Comparison of ENCODE assay signal across 9 cellular contexts in genomic region chr3:35664460-35664919, GRCh38. TPM values are rescaled to one million over a fixed set of nuclear protein-coding genes. Genes with fewer than 3 reads are reported as not detected.
DNase-seq lines count a peak whose midpoint lies in the region; ATAC-seq and TF ChIP-seq lines count a peak whose summit lies in the region.
"Had no signal": no experiment of that assay in that cellular context is flagged by ENCODE, and none has a peak within 500 bp of the region (broad histone marks: within the 10 kb centered on the region; RNA-seq: fewer than 3 reads in every experiment).

No MANE protein-coding gene starts in this region.

- no peak for TF ChIP-seq POLR2A in esophagus muscularis mucosa (IDR thresholded peaks at IDR 0.05; ENCODE audit: low read depth)

- no peak for TF ChIP-seq CTCF in GM12865 (IDR thresholded peaks at IDR 0.05; ENCODE audit: insufficient read depth, low read depth, low read length, missing control alignments)
- TF ChIP-seq CTCF in esophagus muscularis mucosa (IDR thresholded peaks at IDR 0.05), result no peak

- WGBS in esophagus muscularis mucosa, result 8% methylated on average over 8 of the region's 14 CpGs

- H3K4me1 ChIP-seq in esophagus muscularis mucosa, result peaks cover 6 to 16% (median 10%) of the 10 kb centered on the region in 4 donors

- H3K36me3 ChIP-seq in esophagus muscularis mucosa, result no peaks in the 10 kb centered on the region

- H3K4me3 ChIP-seq in GM12865 (ENCODE audit: low read depth, low read length), result no peak overlapping the region
- peak overlapping the region; percentile 22 to 43 (median 30) for H3K4me3 ChIP-seq in esophagus muscularis mucosa

- ATAC-seq in HG03159 (IDR thresholded peaks at IDR 0.05; ENCODE audit: unreplicated experiment), result peak; percentile 69
- no peak for ATAC-seq in GM18861 (IDR thresholded peaks at IDR 0.05; ENCODE audit: unreplicated experiment)

- no peak for TF ChIP-seq EP300 in esophagus muscularis mucosa (IDR thresholded peaks at IDR 0.05)

- H3K27me3 ChIP-seq in esophagus muscularis mucosa, result no peaks in the 10 kb centered on the region

- no peaks in the 10 kb centered on the region for H3K9me3 ChIP-seq in esophagus muscularis mucosa

- H3K27ac ChIP-seq in esophagus muscularis mucosa (replicated peaks in 1 of 4), result no peak overlapping the region

- DNase-seq in GM12865 (ENCODE audit: low read depth) (peak; percentile 32), NCI-H526 (lab: John Stamatoyannopoulos, UW) (peak; percentile 53 to 75), esophagus muscularis mucosa (ENCODE audit: extremely low spot score) (no peak), occipital lobe (lab: John Stamatoyannopoulos, UW) (peak; percentile 79), 8988T (no peak)
- no peak for DNase-seq in activated effector memory CD4-positive, alpha-beta T cell treated with anti-CD3 and anti-CD28 coated beads, Interleukin-2, amount 50 U/mL, for 16 hours
- DNase-seq: activated naive CD8-positive, alpha-beta T cell treated with anti-CD3 and anti-CD28 coated beads, Interleukin-2, amount 10 ng/mL, durations not matched to agents 7 days and 5 days had no signal

- intact Hi-C loops in esophagus muscularis mucosa (cut with DNase I), result no loop called here

RNA-seq across cellular contexts. Expression of gene ARPP21, which starts 25.2 kb away (rescaled TPM):
- total RNA-seq in esophagus muscularis mucosa (under 1 TPM in 3 of 4 donors, not detected in 1; under 0.01 to 0.33 (median 0.13) TPM), occipital lobe (656 TPM)
- total RNA-seq: activated naive CD8-positive, alpha-beta T cell treated with anti-CD3 and anti-CD28 coated beads, Interleukin-2, amount 10 ng/mL, durations not matched to agents 7 days and 5 days had no signal

Comparison
In these comparisons a context has a peak if more than half of its experiments do, and no peak if none do; other contexts are left out.
1. DNase-seq: peak in GM12865 (single experiment), NCI-H526 (2 of 2) and occipital lobe (single experiment); none in esophagus muscularis mucosa (single experiment), 8988T (single experiment) and activated effector memory CD4-positive, alpha-beta T cell treated with anti-CD3 and anti-CD28 coated beads, Interleukin-2, amount 50 U/mL, for 16 hours (single experiment).
2. RNA of gene ARPP21, which starts 25.2 kb away (total RNA-seq): 656 TPM in occipital lobe (single experiment); under 0.01 to 0.33 TPM in esophagus muscularis mucosa; every median in the first group is over 100 times any median in the second.